Comparison of ENCODE assay signal across 19 cellular contexts in genomic region chr12:31015215-31015614, GRCh38.
"Had no signal": no experiment of that assay in that cellular context is flagged by ENCODE, and none has a peak within 500 bp of the region (broad histone marks: within the 10 kb centered on the region; RNA-seq: fewer than 3 reads in every experiment).

No MANE protein-coding gene starts in this region.

- DNase-seq: Kasumi-1, NCI-H1092, NCI-H1105 treated with DMSO at 0.1 percent for 48 hours, NCI-H1417 treated with DMSO at 0.1 percent for 48 hours, NCI-H1694 treated with DMSO at 0.1 percent for 48 hours, NCI-H1930, NCI-H2081, NCI-H2107, NCI-H2227 treated with DMSO at 0.1 percent for 48 hours, NCI-H524, NCI-H526 treated with DMSO at 0.1 percent for 48 hours, NCI-H748 treated with DMSO at 0.1 percent for 48 hours, RPMI8226, SHP77, SK-N-SH, SW 1271 had no signal

- H3K4me3 ChIP-seq: K562 had no signal

- ATAC-seq: K562 had no signal

- H3K9me3 ChIP-seq: SK-N-SH had no signal

- H3K27ac ChIP-seq: HL-60, KMS-11 had no signal
